ENCODE assay signal across 8 cellular contexts in genomic region chr16:9091867-9092281, GRCh38. TPM values are rescaled to one million over a fixed set of nuclear protein-coding genes. Genes with fewer than 3 reads are reported as not detected.
A peak's percentile ranks its signal among the peaks of the same experiment; 100 is the strongest.
DNase-seq lines count a peak whose midpoint lies in the region; ATAC-seq, FAIRE-seq and TF ChIP-seq lines count a peak whose summit lies in the region.

No MANE protein-coding gene starts in this region.

- peaks cover 8% of the 10 kb centered on the region; the same call in 1 of the 2 replicates for H3F3A ChIP-seq in DOHH2 (ENCODE audit: control insufficient read depth, insufficient read depth)

- H3K27ac ChIP-seq in DOHH2 (ENCODE audit: low read depth, low read length) (peak overlapping the region; percentile 59), neutrophil (peak overlapping the region; percentile 100)

- peaks cover 13% of the 10 kb centered on the region for H3K36me3 Mint-ChIP-seq in IgD-negative memory B cell
- peaks cover 45% of the 10 kb centered on the region for H3K36me3 Mint-ChIP-seq in activated T-cell treated with anti-CD3 and anti-CD28 coated beads, Interleukin-2, amount 50 U/mL, for 24 hours (ENCODE audit: low read depth)

- peak overlapping the region; percentile 60 to 87 (median 70) for H3K4me3 Mint-ChIP-seq in IgD-negative memory B cell
- H3K4me3 Mint-ChIP-seq in activated T-cell treated with anti-CD3 and anti-CD28 coated beads, Interleukin-2, amount 50 U/mL, for 24 hours, result peak overlapping the region; percentile 87

- H3K4me2 ChIP-seq in DOHH2 (ENCODE audit: low read length), result peak overlapping the region; percentile 84

- H3K36me3 ChIP-seq in DOHH2 (ENCODE audit: control insufficient read depth, low read length) (peaks cover 44% of the 10 kb centered on the region), neutrophil (peaks cover 32% of the 10 kb centered on the region)

- TF ChIP-seq CTCF in DOHH2 (IDR thresholded peaks at IDR 0.05; ENCODE audit: low read depth, low read length, poor library complexity, severe bottlenecking), result no peak
- TF ChIP-seq CTCF in neutrophil (IDR thresholded peaks at IDR 0.05), result no peak

- H3K27ac Mint-ChIP-seq in IgD-negative memory B cell, result peak overlapping the region; percentile 84 to 88 (median 84)
- peak overlapping the region; percentile 80 for H3K27ac Mint-ChIP-seq in activated T-cell treated with anti-CD3 and anti-CD28 coated beads, Interleukin-2, amount 50 U/mL, for 24 hours

- H3K9me2 ChIP-seq in DOHH2 (replicated peaks; ENCODE audit: control insufficient read depth, low read length), result no peaks in the 10 kb centered on the region

- no peaks in the 10 kb centered on the region for H3K9me3 Mint-ChIP-seq in IgD-negative memory B cell
- no peaks in the 10 kb centered on the region for H3K9me3 Mint-ChIP-seq in activated T-cell treated with anti-CD3 and anti-CD28 coated beads, Interleukin-2, amount 50 U/mL, for 24 hours

- H3K9me3 ChIP-seq in DOHH2 (ENCODE audit: control insufficient read depth, insufficient read depth, low read length), result no peaks in the 10 kb centered on the region
- no peaks in the 10 kb centered on the region for H3K9me3 ChIP-seq in neutrophil

- H3K27me3 ChIP-seq in DOHH2 (ENCODE audit: control insufficient read depth, low read length) (no peaks in the 10 kb centered on the region), neutrophil (peaks cover 4% of the 10 kb centered on the region)

- ATAC-seq in GM21526 (IDR thresholded peaks at IDR 0.05; ENCODE audit: low FRiP score, unreplicated experiment), result peak; percentile 3

- peaks cover 29% of the 10 kb centered on the region for H4K20me1 ChIP-seq in DOHH2 (ENCODE audit: control insufficient read depth, insufficient read depth, low read depth, low read length)

- H3K79me2 ChIP-seq in DOHH2 (ENCODE audit: control insufficient read depth, low read length), result peaks cover 60% of the 10 kb centered on the region

- H3K4me3 ChIP-seq in DOHH2 (ENCODE audit: low read length) (peak overlapping the region; percentile 82), neutrophil (ENCODE audit: low read depth in 1 of 2, low read length in 1 of 2) (peak overlapping the region; percentile 75 to 100)

- H3K4me1 ChIP-seq in DOHH2 (ENCODE audit: control insufficient read depth, low read length) (peaks cover 62% of the 10 kb centered on the region), neutrophil (ENCODE audit: control insufficient read depth in 1 of 2, insufficient read depth in 1 of 2, low read depth in 1 of 2, low read length in 1 of 2) (peaks cover 36 to 49% of the 10 kb centered on the region in 2 experiments)

- no peaks in the 10 kb centered on the region for H3K27me3 Mint-ChIP-seq in IgD-negative memory B cell
- H3K27me3 Mint-ChIP-seq in activated T-cell treated with anti-CD3 and anti-CD28 coated beads, Interleukin-2, amount 50 U/mL, for 24 hours, result no peaks in the 10 kb centered on the region

- peak; percentile 76 for DNase-seq in activated T-cell treated with anti-CD3 and anti-CD28 coated beads, Interleukin-2, amount 50 U/mL, for 24 hours
- DNase-seq in fibroblast of gingiva (ENCODE audit: low read depth) (peak; percentile 22), GM19238 (ENCODE audit: insufficient read length, low spot score) (no peak), RCC 7860 (ENCODE audit: low spot score) (no peak)

- FAIRE-seq in RCC 7860 (lab: Jason Lieb, UNC), result no peak

- H3K4me1 Mint-ChIP-seq in IgD-negative memory B cell, result peaks cover 32 to 37% (median 37%) of the 10 kb centered on the region in 3 donors
- H3K4me1 Mint-ChIP-seq in activated T-cell treated with anti-CD3 and anti-CD28 coated beads, Interleukin-2, amount 50 U/mL, for 24 hours (ENCODE audit: low read depth), result peaks cover 37% of the 10 kb centered on the region

RNA-seq across cellular contexts. Expression of gene HAPSTR1, which starts 0.4 kb away (rescaled TPM):
- 20.2 TPM for polyA plus RNA-seq in IgD-negative memory B cell

Comparison
In these comparisons a context has a peak if more than half of its experiments do, and no peak if none do; other contexts are left out.
1. DNase-seq: peak in activated T-cell treated with anti-CD3 and anti-CD28 coated beads, Interleukin-2, amount 50 U/mL, for 24 hours (single experiment) and fibroblast of gingiva (single experiment); none in GM19238 (single experiment) and RCC 7860 (single experiment).